Comparison of ENCODE assay signal across 20 cellular contexts in genomic region chr13:93002071-93002470, GRCh38.
DNase-seq lines count a peak whose midpoint lies in the region; ATAC-seq, FAIRE-seq and TF ChIP-seq lines count a peak whose summit lies in the region.
"Had no signal": no experiment of that assay in that cellular context is flagged by ENCODE, and none has a peak within 500 bp of the region (broad histone marks: within the 10 kb centered on the region; RNA-seq: fewer than 3 reads in every experiment).

No MANE protein-coding gene starts in this region.

- BruUV-seq in IMR-90 (replicated peaks; lab: Mats Ljungman, UMichigan) (no TSS peak), K562 (replicated peaks; lab: Mats Ljungman, UMichigan) (no TSS peak)

- H3K27me3 ChIP-seq in IMR-90 (ENCODE audit: control insufficient read depth, insufficient read depth, low read length) = no peaks in the 10 kb centered on the region
- H3K27me3 ChIP-seq in K562 (ENCODE audit: control insufficient read depth in 2 of 2, insufficient read depth in 2 of 2, low read length in 2 of 2) = no peaks in the 10 kb centered on the region

- H3K23ac ChIP-seq in IMR-90 (ENCODE audit: low read depth, low read length) = no peak overlapping the region

- no peaks in the 10 kb centered on the region for H3K79me2 ChIP-seq in K562 (ENCODE audit: control insufficient read depth, insufficient read depth, low read length)

- no peak overlapping the region for H2BK5ac ChIP-seq in IMR-90 (ENCODE audit: low read depth, low read length, poor library complexity, severe bottlenecking)

- H3K27ac ChIP-seq in IMR-90 (ENCODE audit: insufficient read depth, low read length) = no peak overlapping the region
- H3K27ac ChIP-seq in K562 (ENCODE audit: extremely low read depth, low read depth, low read length) = no peak overlapping the region
- H3K27ac ChIP-seq: A549 had no signal

- H3K4me1 Mint-ChIP-seq in activated T-cell treated with anti-CD3 and anti-CD28 coated beads, Interleukin-2, amount 50 U/mL, for 24 hours (ENCODE audit: low read depth) = no peaks in the 10 kb centered on the region
- H3K4me1 Mint-ChIP-seq: CD14-positive monocyte, GM23338 had no signal

- H3K79me1 ChIP-seq in IMR-90 (ENCODE audit: low read depth in 1 of 2, low read length in 2 of 2) = no peaks in the 10 kb centered on the region

- no peak overlapping the region for H2BK15ac ChIP-seq in IMR-90 (ENCODE audit: low read depth, low read length)

- POLR2A ChIA-PET in IMR-90 (lab: Charles Lee; ENCODE audit: unreplicated experiment) = no interaction called here
- POLR2A ChIA-PET in K562 (lab: Yijun Ruan, JAX) = no interaction called here

- H3K27me3 Mint-ChIP-seq in activated T-cell treated with anti-CD3 and anti-CD28 coated beads, Interleukin-2, amount 50 U/mL, for 24 hours = no peaks in the 10 kb centered on the region

- no peak overlapping the region for H2AK9ac ChIP-seq in IMR-90 (replicated peaks; ENCODE audit: low read depth, low read length, poor library complexity)

- DNase-seq in D721Med (ENCODE audit: insufficient read length, low spot score) = no peak
- DNase-seq in IMR-90 = no peak
- DNase-seq in K562 (ENCODE audit: extremely low read depth in 1 of 4, low spot score in 3 of 4) = no peak
- peak; percentile 16 for DNase-seq in myocyte (ENCODE audit: low read depth)
- no peak for DNase-seq in activated T-cell treated with anti-CD3 and anti-CD28 coated beads, Interleukin-2, amount 50 U/mL, for 24 hours
- DNase-seq in GM19238 (ENCODE audit: insufficient read length, low spot score) = no peak
- DNase-seq in amygdala (lab: John Stamatoyannopoulos, UW) = no peak
- DNase-seq: COR-L47, DMS153, HFFc6, Karpas-422, MM.1S, NCI-H1092 treated with DMSO at 0.1 percent for 48 hours, NCI-H2081 treated with DMSO at 0.1 percent for 48 hours, NCI-H524, SHP77 had no signal

- intact Hi-C loops in IMR-90 (cut with micrococcal nuclease) (no loop called here), K562 (cut with micrococcal nuclease) (no loop called here)

- H3K9ac ChIP-seq in IMR-90 (ENCODE audit: low read depth, low read length) (no peak overlapping the region), K562 (ENCODE audit: insufficient read depth in 1 of 2, low read depth in 2 of 2, low read length in 2 of 2) (no peak overlapping the region)

- peak; percentile 41 for FAIRE-seq in D721Med (lab: Jason Lieb, UNC)
- FAIRE-seq in K562 (lab: Jason Lieb, UNC) = no peak
- FAIRE-seq: A549 had no signal

- H2BK20ac ChIP-seq in IMR-90 (ENCODE audit: low read depth, low read length) = no peak overlapping the region

- H3K4me3 ChIP-seq in IMR-90 (ENCODE audit: insufficient read depth, low read depth, low read length) (no peak overlapping the region), K562 (no peak overlapping the region)
- H3K4me3 ChIP-seq: A549, GM23338 had no signal

- no peak overlapping the region for H2AK5ac ChIP-seq in IMR-90 (ENCODE audit: low read depth, low read length)

- no peaks in the 10 kb centered on the region for H3K9me1 ChIP-seq in IMR-90 (ENCODE audit: insufficient read depth, low read length)
- H3K9me1 ChIP-seq in K562 (ENCODE audit: control insufficient read depth, insufficient read depth, low read length) = no peaks in the 10 kb centered on the region

- no peak overlapping the region for H3K4me3 Mint-ChIP-seq in activated T-cell treated with anti-CD3 and anti-CD28 coated beads, Interleukin-2, amount 50 U/mL, for 24 hours
- H3K4me3 Mint-ChIP-seq: CD14-positive monocyte, GM23338, HFFc6 had no signal

- H4K20me1 ChIP-seq in IMR-90 (ENCODE audit: insufficient read depth, low read length) (no peaks in the 10 kb centered on the region), K562 (replicated peaks; ENCODE audit: control insufficient read depth, insufficient read depth, low read length) (no peaks in the 10 kb centered on the region)

- TF ChIP-seq POLR2A in IMR-90 (IDR thresholded peaks at IDR 0.05; ENCODE audit: low read depth, low read length) = no peak
- TF ChIP-seq POLR2A in K562 (conservative IDR thresholded peaks at IDR 0.05) = no peak

- TF ChIP-seq RAD21 in IMR-90 (IDR thresholded peaks at IDR 0.05; ENCODE audit: low read length) = no peak
- TF ChIP-seq RAD21 in K562 (CRISPR knock-in tag; conservative IDR thresholded peaks at IDR 0.05 in 1 of 2, IDR thresholded peaks at IDR 0.05 in 1 of 2) = no peak

- H3K9me3 Mint-ChIP-seq in activated T-cell treated with anti-CD3 and anti-CD28 coated beads, Interleukin-2, amount 50 U/mL, for 24 hours = peaks cover 20% of the 10 kb centered on the region

- CTCF ChIA-PET in IMR-90 (lab: Yijun Ruan, JAX) = no interaction called here
- CTCF ChIA-PET in K562 (lab: Yijun Ruan, JAX; ENCODE audit: low intra/inter-chr PET ratio) = no interaction called here

- no peak overlapping the region for H3K56ac ChIP-seq in IMR-90 (ENCODE audit: extremely low read depth, insufficient read depth, low read length)

- H3K4me2 ChIP-seq in IMR-90 (ENCODE audit: low read depth, low read length) (no peak overlapping the region), K562 (ENCODE audit: insufficient read depth, low read length) (no peak overlapping the region)
- H3K4me2 ChIP-seq: A549, GM23338 had no signal

- ATAC-seq in IMR-90 (ENCODE audit: low read depth) (no peak), K562 (no peak), esophagus mucosa (no peak)
- ATAC-seq: A549, GM23338 had no signal

- H3K18ac ChIP-seq in IMR-90 (ENCODE audit: low read depth, low read length) = no peak overlapping the region

- no peak overlapping the region for H3K14ac ChIP-seq in IMR-90 (replicated peaks; ENCODE audit: low read depth, low read length)

- H3K9me3 ChIP-seq in IMR-90 (ENCODE audit: control insufficient read depth, insufficient read depth, low read length) = no peaks in the 10 kb centered on the region; the same call in 1 of the 2 replicates
- H3K9me3 ChIP-seq in K562 (replicated peaks; ENCODE audit: control insufficient read depth, insufficient read depth, low read depth, low read length) = no peaks in the 10 kb centered on the region
- H3K9me3 ChIP-seq: A549 had no signal

- no peak for TF ChIP-seq CTCF in D721Med (IDR thresholded peaks at IDR 0.05; ENCODE audit: insufficient read depth, missing control alignments)
- TF ChIP-seq CTCF in IMR-90 (conservative IDR thresholded peaks at IDR 0.05; ENCODE audit: low read depth, low read length) = no peak
- no peak for TF ChIP-seq CTCF in K562 (IDR thresholded peaks at IDR 0.05 in 2 of 3, conservative IDR thresholded peaks at IDR 0.05 in 1 of 3; ENCODE audit: insufficient read depth in 2 of 3, low read depth in 1 of 3, low read length in 3 of 3)

- H3K36me3 Mint-ChIP-seq in activated T-cell treated with anti-CD3 and anti-CD28 coated beads, Interleukin-2, amount 50 U/mL, for 24 hours (ENCODE audit: low read depth) = no peaks in the 10 kb centered on the region
- H3K36me3 Mint-ChIP-seq: CD14-positive monocyte had no signal

- H2AFZ ChIP-seq in IMR-90 (replicated peaks; ENCODE audit: low read length, poor library complexity) (no peak overlapping the region), K562 (ENCODE audit: low read depth, low read length) (no peak overlapping the region)
- H2AFZ ChIP-seq: GM23338 had no signal

- H3K36me3 ChIP-seq in IMR-90 (ENCODE audit: control insufficient read depth, insufficient read depth, low read length) = no peaks in the 10 kb centered on the region
- H3K36me3 ChIP-seq in K562 (ENCODE audit: control insufficient read depth, insufficient read depth, low read length) = no peaks in the 10 kb centered on the region

- no peak for TF ChIP-seq EP300 in K562 (IDR thresholded peaks at IDR 0.05; ENCODE audit: low read length)

- H4K5ac ChIP-seq in IMR-90 (ENCODE audit: low read depth, low read length) = no peak overlapping the region

- no peak overlapping the region for H3K27ac Mint-ChIP-seq in activated T-cell treated with anti-CD3 and anti-CD28 coated beads, Interleukin-2, amount 50 U/mL, for 24 hours
- H3K27ac Mint-ChIP-seq: CD14-positive monocyte, GM23338, HFFc6 had no signal

- dilution Hi-C loops in IMR-90 (cut with HindIII; ENCODE audit: low sequenced_read_pairs, unreplicated experiment) = no loop called here

- H3K4ac ChIP-seq in IMR-90 (ENCODE audit: low read depth, low read length) = no peak overlapping the region

- no peak overlapping the region for H4K8ac ChIP-seq in IMR-90 (ENCODE audit: low read depth in 2 of 2, low read length in 2 of 2)

- no CpG with 5 or more reads among the region's 5 CpGs for WGBS in IMR-90 (ENCODE audit: extremely low coverage in 2 of 2, insufficient read length in 1 of 2), 2 experiments
- WGBS in K562 (ENCODE audit: insufficient coverage, low coverage, missing lambda C conversion rate) = 4% methylated on average over 5 of the region's 5 CpGs

- H2BK120ac ChIP-seq in IMR-90 (ENCODE audit: low read depth, low read length) = no peak overlapping the region

- in situ Hi-C loops in IMR-90 (cut with MboI; ENCODE audit: low sequenced_read_pairs) (no loop called here), K562 (cut with MboI) (no loop called here)

- no peak overlapping the region for H4K91ac ChIP-seq in IMR-90 (ENCODE audit: insufficient read depth, low read depth, low read length)

- H3K4me1 ChIP-seq in IMR-90 (ENCODE audit: control insufficient read depth, insufficient read depth, low read length) (no peaks in the 10 kb centered on the region), K562 (replicated peaks in 1 of 2; ENCODE audit: control insufficient read depth in 2 of 2, insufficient read depth in 2 of 2, low read length in 2 of 2) (no peaks in the 10 kb centered on the region)
- H3K4me1 ChIP-seq: A549 had no signal

TF ChIP-seq in IMR-90, 13 proteins besides CTCF, POLR2A, EP300 and RAD21 (continues in another document):
- TF ChIP-seq ELK1 (IDR thresholded peaks at IDR 0.05; ENCODE audit: borderline replicate concordance, low read depth, low read length) = no peak

TF ChIP-seq in K562, 482 proteins besides CTCF, POLR2A, EP300 and RAD21 (continues in another document):
- no peak for TF ChIP-seq PTTG1 (tag; IDR thresholded peaks at IDR 0.05; ENCODE audit: low read depth)
- TF ChIP-seq MBD1 (CRISPR knock-in tag; IDR thresholded peaks at IDR 0.05) = no peak
- peak; percentile 43; the same call in 1 of the 2 replicates for TF ChIP-seq CEBPB (tag; IDR thresholded peaks at IDR 0.05)
- TF ChIP-seq CEBPG (CRISPR knock-in tag; IDR thresholded peaks at IDR 0.05) = no peak
- TF ChIP-seq CEBPG (tag; conservative IDR thresholded peaks at IDR 0.05 in 1 of 2, IDR thresholded peaks at IDR 0.05 in 1 of 2) = peak in 1 of 2 experiments; percentile 68; a peak in 2 of 4 replicates
